ENCODE assay signal across 25 cellular contexts in genomic region chr5:5350101-5350500, GRCh38.
DNase-seq lines count a peak whose midpoint lies in the region; ATAC-seq and TF ChIP-seq lines count a peak whose summit lies in the region.
"Had no signal": no experiment of that assay in that cellular context is flagged by ENCODE, and none has a peak within 500 bp of the region (broad histone marks: within the 10 kb centered on the region; RNA-seq: fewer than 3 reads in every experiment).

No MANE protein-coding gene starts in this region.

- H3K27me3 Mint-ChIP-seq in stimulated activated memory B cell treated with anti-CD40 and anti-IgM and Interleukin-4, amounts not matched to agents 10 μg/mL and 1 μg/mL and 100 μg/mL, for 72 hours = peaks cover 27% of the 10 kb centered on the region
- H3K27me3 Mint-ChIP-seq in stimulated activated naive CD8-positive, alpha-beta T cell treated with anti-CD3 and anti-CD28 coated beads, Interleukin-15, amount 100 ng/mL, for 72 hours = peaks cover 8% of the 10 kb centered on the region

- H3K4me3 Mint-ChIP-seq in stimulated activated memory B cell treated with anti-CD40 and anti-IgM and Interleukin-4, amounts not matched to agents 10 μg/mL and 1 μg/mL and 100 μg/mL, for 72 hours = no peak overlapping the region
- H3K4me3 Mint-ChIP-seq in stimulated activated naive CD8-positive, alpha-beta T cell treated with anti-CD3 and anti-CD28 coated beads, Interleukin-15, amount 100 ng/mL, for 72 hours = no peak overlapping the region
- H3K4me3 Mint-ChIP-seq: activated T-helper 1 cell treated with anti-CD3 and anti-CD28 coated beads, Interleukin-12 subunit alpha, Interleukin-12 subunit beta, Interleukin-2, Interleukin-4 antibody, amounts not matched to agents 30 ng/mL and 10 ng/mL and 1 ng/mL, durations not matched to agents 14 hours and 24 hours and 36 hours; CD14-positive monocyte; effector memory CD8-positive, alpha-beta T cell had no signal

- H3K4me3 ChIP-seq in MG63 = no peak overlapping the region
- no peak overlapping the region for H3K4me3 ChIP-seq in astrocyte of the spinal cord (ENCODE audit: low read depth, low read length)
- no peak overlapping the region for H3K4me3 ChIP-seq in osteoblast (ENCODE audit: insufficient read depth, low read length)
- no peak overlapping the region for H3K4me3 ChIP-seq in OCI-LY7 (ENCODE audit: low read depth, low read length, poor library complexity, severe bottlenecking)
- no peak overlapping the region for H3K4me3 ChIP-seq in gastroesophageal sphincter
- H3K4me3 ChIP-seq: esophagus squamous epithelium, right atrium auricular region had no signal

- H4K20me1 ChIP-seq in osteoblast (ENCODE audit: insufficient read depth, low read length) (no peaks in the 10 kb centered on the region), OCI-LY7 (ENCODE audit: insufficient read depth, low read length) (no peaks in the 10 kb centered on the region)

- H3K27ac ChIP-seq in osteoblast (ENCODE audit: low read depth, low read length) (no peak overlapping the region), OCI-LY7 (ENCODE audit: low read depth, low read length, poor library complexity, severe bottlenecking) (no peak overlapping the region), gastroesophageal sphincter (no peak overlapping the region)
- H3K27ac ChIP-seq: esophagus squamous epithelium, right atrium auricular region, WERI-Rb-1 had no signal

- WGBS in gastroesophageal sphincter (ENCODE audit: low coverage in 1 of 2), 2 donors = 25 to 46% methylated on average over 4 to 7 of the region's 9 CpGs

- no peaks in the 10 kb centered on the region for H3K36me3 Mint-ChIP-seq in stimulated activated memory B cell treated with anti-CD40 and anti-IgM and Interleukin-4, amounts not matched to agents 10 μg/mL and 1 μg/mL and 100 μg/mL, for 72 hours
- H3K36me3 Mint-ChIP-seq: activated naive CD4-positive, alpha-beta T cell treated with anti-CD3 and anti-CD28 coated beads, Interleukin-2, amount 50 U/mL, for 72 hours; CD14-positive monocyte had no signal

- CTCF ChIA-PET in OCI-LY7 (lab: Charles Lee; ENCODE audit: unreplicated experiment) = no interaction called here

- ATAC-seq in stimulated activated memory B cell treated with anti-CD40 and anti-IgM and Interleukin-4, amounts not matched to agents 10 μg/mL and 1 μg/mL and 100 μg/mL, for 72 hours = no peak
- ATAC-seq in stimulated activated naive CD8-positive, alpha-beta T cell treated with anti-CD3 and anti-CD28 coated beads, Interleukin-15, amount 100 ng/mL, for 72 hours = no peak
- ATAC-seq in gastroesophageal sphincter = no peak
- ATAC-seq: activated naive CD4-positive, alpha-beta T cell treated with anti-CD3 and anti-CD28 coated beads, Interleukin-2, amount 50 U/mL, for 72 hours; effector memory CD8-positive, alpha-beta T cell; HCT116; left cardiac atrium; Panc1 had no signal

- no peak for TF ChIP-seq POLR2A in gastroesophageal sphincter (IDR thresholded peaks at IDR 0.05)

- no peak for TF ChIP-seq EP300 in gastroesophageal sphincter (IDR thresholded peaks at IDR 0.05)

- H2AFZ ChIP-seq in osteoblast (ENCODE audit: low read length) (no peak overlapping the region), OCI-LY7 (ENCODE audit: low read length) (no peak overlapping the region)

- no peaks in the 10 kb centered on the region for H3K27me3 ChIP-seq in MG63
- no peaks in the 10 kb centered on the region for H3K27me3 ChIP-seq in osteoblast (ENCODE audit: insufficient read depth, low read length)
- H3K27me3 ChIP-seq in gastroesophageal sphincter = no peaks in the 10 kb centered on the region
- H3K27me3 ChIP-seq: right atrium auricular region had no signal

- in situ Hi-C loops in astrocyte of the spinal cord (cut with HindIII; ENCODE audit: low sequenced_read_pairs) = no loop called here

- intact Hi-C loops in OCI-LY7 (cut with micrococcal nuclease; ENCODE audit: unreplicated experiment) = no loop called here

- H3K9me3 Mint-ChIP-seq in stimulated activated memory B cell treated with anti-CD40 and anti-IgM and Interleukin-4, amounts not matched to agents 10 μg/mL and 1 μg/mL and 100 μg/mL, for 72 hours = peaks cover 3% of the 10 kb centered on the region
- H3K9me3 Mint-ChIP-seq in stimulated activated naive CD8-positive, alpha-beta T cell treated with anti-CD3 and anti-CD28 coated beads, Interleukin-15, amount 100 ng/mL, for 72 hours = no peaks in the 10 kb centered on the region
- H3K9me3 Mint-ChIP-seq: activated naive CD4-positive, alpha-beta T cell treated with anti-CD3 and anti-CD28 coated beads, Interleukin-2, amount 50 U/mL, for 72 hours; activated T-helper 1 cell treated with anti-CD3 and anti-CD28 coated beads, Interleukin-12 subunit alpha, Interleukin-12 subunit beta, Interleukin-2, Interleukin-4 antibody, amounts not matched to agents 30 ng/mL and 10 ng/mL and 1 ng/mL, durations not matched to agents 14 hours and 24 hours and 36 hours had no signal

- POLR2A ChIA-PET in OCI-LY7 (lab: Charles Lee) = no interaction called here

- no peaks in the 10 kb centered on the region for H3K9me2 ChIP-seq in OCI-LY7 (ENCODE audit: insufficient read depth, low read length)

- H3K36me3 ChIP-seq in MG63 (no peaks in the 10 kb centered on the region), osteoblast (ENCODE audit: insufficient read depth, low read length) (no peaks in the 10 kb centered on the region), OCI-LY7 (ENCODE audit: insufficient read depth, low read length) (no peaks in the 10 kb centered on the region), gastroesophageal sphincter (no peaks in the 10 kb centered on the region)
- H3K36me3 ChIP-seq: esophagus squamous epithelium, right atrium auricular region, WERI-Rb-1 had no signal

- no peak overlapping the region for H3K27ac Mint-ChIP-seq in stimulated activated memory B cell treated with anti-CD40 and anti-IgM and Interleukin-4, amounts not matched to agents 10 μg/mL and 1 μg/mL and 100 μg/mL, for 72 hours
- no peak overlapping the region for H3K27ac Mint-ChIP-seq in stimulated activated naive CD8-positive, alpha-beta T cell treated with anti-CD3 and anti-CD28 coated beads, Interleukin-15, amount 100 ng/mL, for 72 hours
- H3K27ac Mint-ChIP-seq: activated naive CD4-positive, alpha-beta T cell treated with anti-CD3 and anti-CD28 coated beads, Interleukin-2, amount 50 U/mL, for 72 hours; activated T-helper 1 cell treated with anti-CD3 and anti-CD28 coated beads, Interleukin-12 subunit alpha, Interleukin-12 subunit beta, Interleukin-2, Interleukin-4 antibody, amounts not matched to agents 30 ng/mL and 10 ng/mL and 1 ng/mL, durations not matched to agents 14 hours and 24 hours and 36 hours; CD14-positive monocyte; effector memory CD8-positive, alpha-beta T cell had no signal

- TF ChIP-seq CTCF in astrocyte of the spinal cord (IDR thresholded peaks at IDR 0.05; ENCODE audit: low read depth, low read length) (no peak), osteoblast (IDR thresholded peaks at IDR 0.05; ENCODE audit: extremely low read depth, low read depth, low read length) (no peak), OCI-LY7 (conservative IDR thresholded peaks at IDR 0.05; ENCODE audit: low read length) (no peak), gastroesophageal sphincter (IDR thresholded peaks at IDR 0.05) (no peak)

- no peaks in the 10 kb centered on the region for H3K79me2 ChIP-seq in osteoblast (ENCODE audit: insufficient read depth, low read length)
- H3K79me2 ChIP-seq in OCI-LY7 (ENCODE audit: insufficient read depth, low read depth, low read length) = no peaks in the 10 kb centered on the region

- DNase-seq in EH (ENCODE audit: low read depth) = peak; percentile 65
- DNase-seq in MG63 = peak; percentile 39
- peak; percentile 63 for DNase-seq in astrocyte of the spinal cord (ENCODE audit: low read depth, low spot score)
- DNase-seq in osteoblast (ENCODE audit: insufficient read length, low spot score, missing footprints) = peak; percentile 68
- DNase-seq in OCI-LY7 (ENCODE audit: low spot score) = no peak
- no peak for DNase-seq in stimulated activated naive CD8-positive, alpha-beta T cell treated with anti-CD3 and anti-CD28 coated beads, Interleukin-15, amount 100 ng/mL, for 72 hours
- DNase-seq: activated CD4-positive, alpha-beta T cell treated with anti-CD3 and anti-CD28 coated beads, Interleukin-2, amount 50 U/mL, for 1 hour; effector memory CD8-positive, alpha-beta T cell; esophagus squamous epithelium; Karpas-422; left cardiac atrium; NCI-H1092 treated with DMSO at 0.1 percent for 48 hours; NCI-H2081; NCI-H345; nucleus accumbens; substantia nigra; WERI-Rb-1 had no signal

- no peaks in the 10 kb centered on the region for H3K9me3 ChIP-seq in MG63
- H3K9me3 ChIP-seq in osteoblast (ENCODE audit: low read depth, low read length) = no peaks in the 10 kb centered on the region
- H3K9me3 ChIP-seq in OCI-LY7 (ENCODE audit: low read length) = no peaks in the 10 kb centered on the region
- no peaks in the 10 kb centered on the region for H3K9me3 ChIP-seq in gastroesophageal sphincter
- H3K9me3 ChIP-seq: esophagus squamous epithelium, right atrium auricular region had no signal

- H3K4me1 Mint-ChIP-seq in stimulated activated memory B cell treated with anti-CD40 and anti-IgM and Interleukin-4, amounts not matched to agents 10 μg/mL and 1 μg/mL and 100 μg/mL, for 72 hours = peaks cover 7% of the 10 kb centered on the region
- H3K4me1 Mint-ChIP-seq in stimulated activated naive CD8-positive, alpha-beta T cell treated with anti-CD3 and anti-CD28 coated beads, Interleukin-15, amount 100 ng/mL, for 72 hours = peaks cover 10% of the 10 kb centered on the region
- H3K4me1 Mint-ChIP-seq: CD14-positive monocyte had no signal

- H3K4me1 ChIP-seq in osteoblast (ENCODE audit: insufficient read depth, low read length) = peaks cover 4% of the 10 kb centered on the region
- no peaks in the 10 kb centered on the region for H3K4me1 ChIP-seq in OCI-LY7 (ENCODE audit: insufficient read depth, low read length, poor library complexity, severe bottlenecking)
- peaks cover 0 to 3% (median 0%) of the 10 kb centered on the region in 3 donors for H3K4me1 ChIP-seq in gastroesophageal sphincter
- H3K4me1 ChIP-seq: right atrium auricular region had no signal

- no TSS peak for BruUV-seq in OCI-LY7 (replicated peaks; lab: Mats Ljungman, UMichigan)

- H3K4me2 ChIP-seq in osteoblast (ENCODE audit: insufficient read depth, low read length) = peak overlapping the region; percentile 60
- H3K4me2 ChIP-seq in OCI-LY7 (ENCODE audit: low read length) = no peak overlapping the region

Comparison
In these comparisons a context has a peak if more than half of its experiments do, and no peak if none do; other contexts are left out.
1. DNase-seq: peak in EH (single experiment), MG63 (single experiment), astrocyte of the spinal cord (single experiment) and osteoblast (single experiment); none in OCI-LY7 (single experiment) and stimulated activated naive CD8-positive, alpha-beta T cell treated with anti-CD3 and anti-CD28 coated beads, Interleukin-15, amount 100 ng/mL, for 72 hours (0 of 2).